ENCODE assay signal across 8 cellular contexts in the genomic region with DNA sequence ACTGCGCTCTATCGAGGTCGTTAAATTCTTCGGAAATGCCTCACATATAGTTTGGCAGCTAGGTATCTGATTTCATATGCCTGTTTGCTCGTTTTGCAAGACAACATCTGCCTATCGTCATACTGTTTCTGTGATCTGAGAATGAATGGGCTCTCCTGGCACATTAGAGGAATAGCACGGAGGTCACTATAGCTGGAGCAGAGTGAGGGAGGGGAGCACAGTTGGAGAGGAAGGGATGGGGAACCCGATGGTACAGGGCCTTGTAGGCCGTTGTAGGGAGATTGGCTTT. TPM values are rescaled to one million over a fixed set of nuclear protein-coding genes. Genes with fewer than 3 reads are reported as not detected.
A peak's percentile ranks its signal among the peaks of the same experiment; 100 is the strongest.
DNase-seq lines count a peak whose midpoint lies in the region; ATAC-seq and TF ChIP-seq lines count a peak whose summit lies in the region.

No MANE protein-coding gene starts in this region.

- H2BK120ac ChIP-seq in mesenchymal stem cell (ENCODE audit: low read depth, low read length): no peak overlapping the region

- H3K27ac ChIP-seq in right atrium auricular region (peak overlapping the region; percentile 84 to 89), body of pancreas (peak overlapping the region; percentile 64 to 93 (median 80)), mesenchymal stem cell (ENCODE audit: low read length, poor library complexity, severe bottlenecking) (peak overlapping the region; percentile 94), aorta (ENCODE audit: low read depth in 1 of 2, low read length in 2 of 2) (peak overlapping the region in 1 of 2 donors; percentile 20)

- H3K14ac ChIP-seq in mesenchymal stem cell (ENCODE audit: low read length in 2 of 2): peak overlapping the region in 1 of 2 experiments; percentile 48

- WGBS in body of pancreas, 2 donors: 0 to 1% methylated on average over 8 to 9 of the region's 9 CpGs
- 1% methylated on average over 9 of the region's 9 CpGs for WGBS in mesenchymal stem cell
- 0 to 30% methylated on average over 9 of the region's 9 CpGs for WGBS in aorta, 2 donors

- peak overlapping the region; percentile 77 for H4K8ac ChIP-seq in mesenchymal stem cell (ENCODE audit: low read length)

- peak overlapping the region in 1 of 2 experiments; percentile 54 for H3K18ac ChIP-seq in mesenchymal stem cell (ENCODE audit: low read depth in 1 of 2, low read length in 2 of 2)

- peaks cover 2% of the 10 kb centered on the region for H3K79me1 ChIP-seq in mesenchymal stem cell (replicated peaks; ENCODE audit: low read length, poor library complexity, severe bottlenecking)

- H2BK12ac ChIP-seq in mesenchymal stem cell (ENCODE audit: low read length in 2 of 2): no peak overlapping the region

- intact Hi-C loops in Right ventricle myocardium superior (cut with DNase I): no loop called here
- intact Hi-C loops in body of pancreas (cut with DNase I): no loop called here
- intact Hi-C loops in aorta (cut with DNase I): no loop called here

- TF ChIP-seq CTCF in right atrium auricular region (IDR thresholded peaks at IDR 0.05) (no peak), body of pancreas (IDR thresholded peaks at IDR 0.05) (no peak)

- H3K36me3 ChIP-seq in right atrium auricular region (no peaks in the 10 kb centered on the region), body of pancreas (replicated peaks in 1 of 2; ENCODE audit: insufficient read depth in 1 of 2, low read depth in 2 of 2) (no peaks in the 10 kb centered on the region), mesenchymal stem cell (ENCODE audit: control insufficient read depth in 1 of 2, insufficient read depth in 2 of 2, low read depth in 1 of 2, low read length in 2 of 2) (peaks cover 8 to 30% of the 10 kb centered on the region in 2 experiments), aorta (ENCODE audit: control insufficient read depth in 1 of 2, insufficient read depth in 2 of 2, low read length in 1 of 2) (no peaks in the 10 kb centered on the region)

- ATAC-seq in Right ventricle myocardium superior (ENCODE audit: poor library complexity): no peak
- ATAC-seq in body of pancreas: no peak
- ATAC-seq in aorta (ENCODE audit: low FRiP score): no peak
- no peak for ATAC-seq in HG03520 (IDR thresholded peaks at IDR 0.05; ENCODE audit: unreplicated experiment)
- no peak for ATAC-seq in HG02678 (IDR thresholded peaks at IDR 0.05; ENCODE audit: unreplicated experiment)
- no peak for ATAC-seq in HG02885 (IDR thresholded peaks at IDR 0.05; ENCODE audit: poor library complexity, unreplicated experiment)

- peaks cover 0 to 22% of the 10 kb centered on the region in 2 donors for H3K4me1 ChIP-seq in right atrium auricular region
- H3K4me1 ChIP-seq in body of pancreas: peaks cover 14% of the 10 kb centered on the region
- H3K4me1 ChIP-seq in mesenchymal stem cell (ENCODE audit: control insufficient read depth, insufficient read depth, low read depth, low read length): peaks cover 12% of the 10 kb centered on the region
- no peaks in the 10 kb centered on the region for H3K4me1 ChIP-seq in aorta (ENCODE audit: control insufficient read depth in 1 of 2, insufficient read depth in 2 of 2, low read length in 2 of 2)

- H2BK15ac ChIP-seq in mesenchymal stem cell (ENCODE audit: low read depth, poor library complexity, severe bottlenecking): no peak overlapping the region

- DNase-seq in right atrium auricular region (ENCODE audit: low spot score): no peak
- DNase-seq in Right ventricle myocardium superior: no peak
- no peak for DNase-seq in body of pancreas
- DNase-seq in mesenchymal stem cell: peak; percentile 52
- DNase-seq in aorta: no peak

- peak overlapping the region; percentile 70 for H3K4me2 ChIP-seq in mesenchymal stem cell (ENCODE audit: low read length, poor library complexity, severe bottlenecking)

- H3K4me3 ChIP-seq in right atrium auricular region: peak overlapping the region; percentile 62 to 66
- H3K4me3 ChIP-seq in body of pancreas: peak overlapping the region; percentile 41 to 45
- peak overlapping the region; percentile 80 to 92 for H3K4me3 ChIP-seq in mesenchymal stem cell (ENCODE audit: insufficient read depth in 1 of 2, low read depth in 1 of 2, low read length in 2 of 2)
- H3K4me3 ChIP-seq in aorta (ENCODE audit: low read length in 2 of 2): peak overlapping the region; percentile 6 to 9

- H2BK5ac ChIP-seq in mesenchymal stem cell (ENCODE audit: low read depth, low read length, poor library complexity, severe bottlenecking): no peak overlapping the region

- no peak overlapping the region for H2AK5ac ChIP-seq in mesenchymal stem cell (ENCODE audit: low read length, severe bottlenecking)

- TF ChIP-seq POLR2A in body of pancreas (IDR thresholded peaks at IDR 0.05): no peak

- no peaks in the 10 kb centered on the region for H3K27me3 ChIP-seq in right atrium auricular region
- H3K27me3 ChIP-seq in body of pancreas: no peaks in the 10 kb centered on the region
- H3K27me3 ChIP-seq in mesenchymal stem cell (ENCODE audit: control insufficient read depth in 1 of 2, insufficient read depth in 1 of 2, low read length in 2 of 2): peaks cover 0 to 9% of the 10 kb centered on the region in 2 experiments
- no peaks in the 10 kb centered on the region for H3K27me3 ChIP-seq in aorta (ENCODE audit: control insufficient read depth in 1 of 2, insufficient read depth in 2 of 2, low read length in 1 of 2)

- H2AFZ ChIP-seq in mesenchymal stem cell (ENCODE audit: low read depth, low read length): no peak overlapping the region

- no peak overlapping the region for H4K91ac ChIP-seq in mesenchymal stem cell (ENCODE audit: low read length)

- peak overlapping the region; percentile 92 for H3K9ac ChIP-seq in mesenchymal stem cell (ENCODE audit: low read length)

- H3K23ac ChIP-seq in mesenchymal stem cell (ENCODE audit: low read length in 2 of 2): peak overlapping the region in 1 of 2 experiments; percentile 52

- no peaks in the 10 kb centered on the region for H3K9me3 ChIP-seq in right atrium auricular region
- H3K9me3 ChIP-seq in body of pancreas: no peaks in the 10 kb centered on the region
- no peaks in the 10 kb centered on the region for H3K9me3 ChIP-seq in mesenchymal stem cell (ENCODE audit: control insufficient read depth, low read length)
- no peaks in the 10 kb centered on the region for H3K9me3 ChIP-seq in aorta (ENCODE audit: control insufficient read depth, low read length)

- peak overlapping the region in 1 of 2 experiments; percentile 24 for H3K4ac ChIP-seq in mesenchymal stem cell (ENCODE audit: low read depth in 1 of 2, low read length in 2 of 2)

RNA-seq across cellular contexts. Expression of a gene that starts 0.6 kb away (rescaled TPM):
- total RNA-seq in right atrium auricular region (1 to 10 TPM; 7.2 to 9.0 TPM), Right ventricle myocardium superior (15.6 TPM), body of pancreas (10 to 100 TPM in 1 of 2 donors, 1 to 10 TPM in 1; 9.9 to 11.9 TPM), aorta (10 to 100 TPM; 30.3 to 31.8 TPM)
- polyA plus RNA-seq in mesenchymal stem cell (2013, experiment 1 of 2): 23.0 TPM
- 21.9 TPM for polyA plus RNA-seq in mesenchymal stem cell (2013, experiment 2 of 2)
- 10 to 100 TPM; 12.0 to 51.3 TPM for polyA plus RNA-seq in aorta

RNA-seq across cellular contexts. Expression of a gene that starts 1.3 kb away (rescaled TPM):
- total RNA-seq in right atrium auricular region (10 to 100 TPM; 14.9 to 42.2 TPM), Right ventricle myocardium superior (9.3 TPM), body of pancreas (10 to 100 TPM in 1 of 2 donors, 1 to 10 TPM in 1; 7.6 to 16.1 TPM), aorta (10 to 100 TPM; 66.2 to 70.9 TPM)
- 165 TPM for polyA plus RNA-seq in mesenchymal stem cell (2013, experiment 1 of 2)
- 165 TPM for polyA plus RNA-seq in mesenchymal stem cell (2013, experiment 2 of 2)
- 10 to 100 TPM; 19.7 to 61.8 TPM for polyA plus RNA-seq in aorta

RNA-seq across cellular contexts. Expression of a gene that starts 31.9 kb away (rescaled TPM):
- total RNA-seq in right atrium auricular region (10 to 100 TPM; 47.1 to 61.2 TPM), Right ventricle myocardium superior (51.3 TPM), body of pancreas (10 to 100 TPM; 32.3 to 48.3 TPM), aorta (10 to 100 TPM; 26.1 to 34.5 TPM)
- 27.0 TPM for polyA plus RNA-seq in mesenchymal stem cell (2013, experiment 1 of 2)
- polyA plus RNA-seq in mesenchymal stem cell (2013, experiment 2 of 2): 24.3 TPM
- polyA plus RNA-seq in aorta: 100 to 1,000 TPM in 1 of 2 donors, 10 to 100 TPM in 1; 41.4 to 101 TPM

RNA-seq across cellular contexts. Expression of a gene that starts 37.0 kb away (rescaled TPM):
- total RNA-seq in right atrium auricular region: not detected
- total RNA-seq in Right ventricle myocardium superior: not detected
- not detected for total RNA-seq in body of pancreas
- not detected for polyA plus RNA-seq in mesenchymal stem cell (2013, experiment 1 of 2)
- polyA plus RNA-seq in mesenchymal stem cell (2013, experiment 2 of 2): not detected
- not detected for total RNA-seq in aorta
- polyA plus RNA-seq in aorta: not detected

RNA-seq across cellular contexts. Expression of a gene that starts 57.5 kb away (rescaled TPM):
- total RNA-seq in right atrium auricular region: 10 to 100 TPM; 22.2 to 22.9 TPM
- total RNA-seq in Right ventricle myocardium superior: 11.1 TPM
- 10 to 100 TPM; 18.9 to 24.7 TPM for total RNA-seq in body of pancreas
- 27.5 TPM for polyA plus RNA-seq in mesenchymal stem cell (2013, experiment 1 of 2)
- 27.3 TPM for polyA plus RNA-seq in mesenchymal stem cell (2013, experiment 2 of 2)
- 10 to 100 TPM; 24.2 to 27.7 TPM for total RNA-seq in aorta
- polyA plus RNA-seq in aorta: 10 to 100 TPM; 16.8 to 38.8 TPM

Comparison
In these comparisons a context has a peak if more than half of its experiments do, and no peak if none do; other contexts are left out.
1. H3K4me3 ChIP-seq: peak in every context shown above with its lines; median percentile 86 in mesenchymal stem cell; 64 in right atrium auricular region; 43 in body of pancreas; 8 in aorta.